ENCODE assay signal across 9 cellular contexts in the genomic region with DNA sequence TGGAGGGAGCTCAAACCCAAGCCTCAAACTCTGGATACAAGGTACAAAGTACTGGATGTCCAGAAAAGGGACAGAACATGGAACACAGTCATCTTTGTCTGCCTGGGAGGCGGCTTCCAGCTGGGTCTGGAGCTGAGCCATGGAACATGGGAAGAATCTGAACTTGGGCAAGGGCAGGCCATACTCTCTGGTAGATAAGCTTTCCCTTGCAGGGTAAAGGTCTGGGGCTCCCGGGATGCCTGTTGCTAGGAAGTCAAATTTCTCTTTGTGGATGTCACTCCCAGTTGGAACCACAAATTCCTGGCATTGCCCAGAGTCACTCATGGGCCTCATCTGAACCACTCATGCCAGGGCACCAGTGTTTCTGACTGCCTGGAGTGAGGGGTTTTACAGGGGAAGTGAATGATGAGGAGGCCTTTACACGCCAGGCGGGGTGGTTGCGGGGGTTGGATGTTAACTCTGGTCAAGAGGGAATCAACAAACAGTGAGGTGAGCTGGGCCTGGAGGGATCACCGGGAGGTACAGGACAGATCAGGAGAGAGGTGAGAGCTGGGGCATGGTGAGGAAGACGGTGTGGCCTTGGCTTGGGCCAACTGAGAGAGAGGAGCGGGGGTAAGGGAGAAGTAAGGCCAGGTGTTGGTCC. TPM values are rescaled to one million over a fixed set of nuclear protein-coding genes. Genes with fewer than 3 reads are reported as not detected.
A peak's percentile ranks its signal among the peaks of the same experiment; 100 is the strongest.
DNase-seq lines count a peak whose midpoint lies in the region; ATAC-seq and TF ChIP-seq lines count a peak whose summit lies in the region.
"Had no signal": no experiment of that assay in that cellular context is flagged by ENCODE, and none has a peak within 500 bp of the region (broad histone marks: within the 10 kb centered on the region; RNA-seq: fewer than 3 reads in every experiment).

No MANE protein-coding gene starts in this region.

- CTCF ChIA-PET in Calu3 (lab: Charles Lee): interaction anchor here (1.1 kb wide), 1 partner anchor 120 kb away, joined by 3 read pairs; no protein-coding TSS in a partner anchor

- no peak overlapping the region for H3K4me3 Mint-ChIP-seq in Calu3 (ENCODE audit: low read depth, unreplicated experiment)

- TF ChIP-seq POLR2A in adrenal gland (IDR thresholded peaks at IDR 0.05): no peak

- H3K36me3 Mint-ChIP-seq in Calu3 (ENCODE audit: insufficient read depth, unreplicated experiment): peaks cover 69% of the 10 kb centered on the region

- no peaks in the 10 kb centered on the region for H3K9me3 ChIP-seq in adrenal gland (replicated peaks in 1 of 3)

- intact Hi-C loops in Calu3 (cut with micrococcal nuclease; ENCODE audit: unreplicated experiment) (no loop called here), adrenal gland (cut with DNase I) (loop anchor here in 1 of 2 donors (5.0 kb wide), 1 partner anchor 116 kb away; no protein-coding TSS in a partner anchor), left cardiac atrium (cut with DNase I) (no loop called here)

- no peak overlapping the region for H3K4me3 ChIP-seq in adrenal gland

- H3K27me3 ChIP-seq in adrenal gland: no peaks in the 10 kb centered on the region

- peak overlapping the region in 3 of 5 donors; percentile 28 to 98 (median 97) for H3K27ac ChIP-seq in adrenal gland

- DNase-seq in Calu3: no peak
- peak; percentile 28 to 79 (median 73) for DNase-seq in adrenal gland
- DNase-seq in left cardiac atrium: peak; percentile 76
- peak; percentile 89 for DNase-seq in renal cortical epithelial cell (ENCODE audit: low read depth)
- no peak for DNase-seq in central memory CD4-positive, alpha-beta T cell
- DNase-seq in NK-92 treated with Interleukin-12 subunit alpha and Interleukin-12 subunit beta, amount 100 ng/mL, for 24 hours (lab: John Stamatoyannopoulos, UW): no peak
- DNase-seq: NCI-H2107 had no signal

- peak; percentile 55 to 67 for ATAC-seq in left cardiac atrium
- ATAC-seq in GM19324 (IDR thresholded peaks at IDR 0.05; ENCODE audit: low FRiP score, unreplicated experiment): no peak
- no peak for ATAC-seq in GM21717 (IDR thresholded peaks at IDR 0.05; ENCODE audit: unreplicated experiment)

- no peaks in the 10 kb centered on the region for H3K27me3 Mint-ChIP-seq in Calu3 (ENCODE audit: unreplicated experiment)

- H3K4me1 Mint-ChIP-seq in Calu3 (ENCODE audit: low read depth, unreplicated experiment): peaks cover 53% of the 10 kb centered on the region

- BruUV-seq in Calu3 (replicated peaks; lab: Mats Ljungman, UMichigan): no TSS peak

- H3K36me3 ChIP-seq in adrenal gland (replicated peaks in 1 of 2): peaks cover 0 to 31% of the 10 kb centered on the region in 2 donors

- peaks cover 16 to 29% of the 10 kb centered on the region in 2 donors for H3K4me1 ChIP-seq in adrenal gland (replicated peaks in 1 of 2)

- H3K27ac Mint-ChIP-seq in Calu3 (ENCODE audit: unreplicated experiment): peak overlapping the region; percentile 89

- H3K9me3 Mint-ChIP-seq in Calu3 (ENCODE audit: low read depth, unreplicated experiment): no peaks in the 10 kb centered on the region

- WGBS in adrenal gland, 4 donors: 87 to 94% (median 90%) methylated on average over 8 of the region's 8 CpGs

- TF ChIP-seq CTCF in Calu3 (IDR thresholded peaks at IDR 0.05; ENCODE audit: unreplicated experiment) (no peak), adrenal gland (IDR thresholded peaks at IDR 0.05) (no peak)

RNA-seq across cellular contexts. Expression of gene FTH1, which starts 5.7 kb away (rescaled TPM):
- total RNA-seq in Calu3 (2022): 1,555 and 1,627 TPM in 2 replicates
- total RNA-seq in adrenal gland: 1,000 to 10,000 TPM; 1,483 to 5,565 (median 3,595) TPM
- 1,000 to 10,000 TPM; 2,586 to 4,544 (median 2,902) TPM for polyA plus RNA-seq in adrenal gland
- 1,000 to 10,000 TPM; 2,726 to 3,432 TPM for total RNA-seq in left cardiac atrium
- 821 and 5,018 TPM in 2 replicates for total RNA-seq in renal cortical epithelial cell

RNA-seq across cellular contexts. Expression of gene BEST1, which starts 11.5 kb away (rescaled TPM):
- total RNA-seq in Calu3 (2022) (0.78 and 1.1 TPM in 2 replicates), adrenal gland (1 to 10 TPM; 2.4 to 5.2 (median 3.9) TPM), left cardiac atrium (1 to 10 TPM; 3.4 to 3.9 TPM), renal cortical epithelial cell (1.1 and 1.4 TPM in 2 replicates)
- 1 to 10 TPM; 1.4 to 6.8 (median 4.8) TPM for polyA plus RNA-seq in adrenal gland

RNA-seq across cellular contexts. Expression of gene RAB3IL1, which starts 44.3 kb away (rescaled TPM):
- 0.76 and 2.4 TPM in 2 replicates for total RNA-seq in Calu3 (2022)
- total RNA-seq in adrenal gland: 10 to 100 TPM; 10.9 to 23.7 (median 20.1) TPM
- 10 to 100 TPM in 2 of 3 donors, 1 to 10 TPM in 1; 2.7 to 17.4 (median 15.5) TPM for polyA plus RNA-seq in adrenal gland
- total RNA-seq in left cardiac atrium: 10 to 100 TPM; 17.3 to 21.8 TPM
- 0.35 and 0.75 TPM in 2 replicates for total RNA-seq in renal cortical epithelial cell

Comparison
In these comparisons a context has a peak if more than half of its experiments do, and no peak if none do; other contexts are left out.
1. DNase-seq: peak in adrenal gland (7 of 7), left cardiac atrium (single experiment) and renal cortical epithelial cell (single experiment); none in Calu3 (single experiment), central memory CD4-positive, alpha-beta T cell (single experiment) and NK-92 treated with Interleukin-12 subunit alpha and Interleukin-12 subunit beta, amount 100 ng/mL, for 24 hours (single experiment).
2. ATAC-seq: peak in left cardiac atrium (2 of 2); none in GM19324 (single experiment) and GM21717 (single experiment).